ENCODE assay signal across 8 cellular contexts in genomic region chr11:61817471-61818202, GRCh38. TPM values are rescaled to one million over a fixed set of nuclear protein-coding genes. Genes with fewer than 3 reads are reported as not detected.
DNase-seq lines count a peak whose midpoint lies in the region; ATAC-seq and TF ChIP-seq lines count a peak whose summit lies in the region.

No MANE protein-coding gene starts in this region.

- H3K4me1 Mint-ChIP-seq in activated CD4-positive, alpha-beta T cell treated with anti-CD3 and anti-CD28 coated beads, Interleukin-2, amount 10 ng/mL, durations not matched to agents 7 days and 5 days, result peaks cover 17% of the 10 kb centered on the region
- H3K4me1 Mint-ChIP-seq in activated T-helper 2 cell treated with anti-CD3 and anti-CD28 coated beads, Interferon-gamma antibody, Interleukin-2, Interleukin-4, amounts not matched to agents 10 μg/mL and 5 μg/mL and 100 μg/mL, durations not matched to agents 14 hours and 24 hours and 36 hours (ENCODE audit: low read depth), result peaks cover 19% of the 10 kb centered on the region
- peaks cover 13 to 22% of the 10 kb centered on the region in 2 donors for H3K4me1 Mint-ChIP-seq in immature natural killer cell

- ATAC-seq in GM19328 (IDR thresholded peaks at IDR 0.05; ENCODE audit: unreplicated experiment), result no peak
- ATAC-seq in GM21786 (IDR thresholded peaks at IDR 0.05; ENCODE audit: unreplicated experiment), result no peak

- H3K27ac ChIP-seq in thyroid gland, result peak overlapping the region in 2 of 3 donors; percentile 11 to 97

- peaks cover 20% of the 10 kb centered on the region for H3K36me3 Mint-ChIP-seq in activated CD4-positive, alpha-beta T cell treated with anti-CD3 and anti-CD28 coated beads, Interleukin-2, amount 10 ng/mL, durations not matched to agents 7 days and 5 days (ENCODE audit: low read depth)
- H3K36me3 Mint-ChIP-seq in activated T-helper 2 cell treated with anti-CD3 and anti-CD28 coated beads, Interferon-gamma antibody, Interleukin-2, Interleukin-4, amounts not matched to agents 10 μg/mL and 5 μg/mL and 100 μg/mL, durations not matched to agents 14 hours and 24 hours and 36 hours (ENCODE audit: low read depth), result peaks cover 32% of the 10 kb centered on the region
- no peaks in the 10 kb centered on the region for H3K36me3 Mint-ChIP-seq in immature natural killer cell

- peak overlapping the region in 1 of 3 donors; percentile 59 for H3K4me3 ChIP-seq in thyroid gland (replicated peaks in 1 of 3)

- H3K4me1 ChIP-seq in thyroid gland, result peaks cover 6 to 15% of the 10 kb centered on the region in 2 donors

- WGBS in thyroid gland, 2 donors, result 77% methylated on average over 6 of the region's 6 CpGs

- DNase-seq in activated CD4-positive, alpha-beta T cell treated with anti-CD3 and anti-CD28 coated beads, Interleukin-2, amount 10 ng/mL, durations not matched to agents 7 days and 5 days, result no peak
- no peak for DNase-seq in activated CD4-positive, alpha-beta T cell treated with anti-CD3 and anti-CD28 coated beads for 1 hour
- no peak for DNase-seq in activated T-helper 2 cell treated with anti-CD3 and anti-CD28 coated beads, Interferon-gamma antibody, Interleukin-2, Interleukin-4, amounts not matched to agents 10 μg/mL and 5 μg/mL and 100 μg/mL, durations not matched to agents 14 hours and 24 hours and 36 hours (ENCODE audit: low spot score)
- DNase-seq in immature natural killer cell, result no peak
- DNase-seq in thyroid gland, result no peak
- DNase-seq in posterior vena cava (ENCODE audit: low spot score), result no peak

- no peaks in the 10 kb centered on the region for H3K9me3 ChIP-seq in thyroid gland

- H3K27me3 Mint-ChIP-seq in activated CD4-positive, alpha-beta T cell treated with anti-CD3 and anti-CD28 coated beads, Interleukin-2, amount 10 ng/mL, durations not matched to agents 7 days and 5 days, result peaks cover 22% of the 10 kb centered on the region
- no peaks in the 10 kb centered on the region for H3K27me3 Mint-ChIP-seq in activated T-helper 2 cell treated with anti-CD3 and anti-CD28 coated beads, Interferon-gamma antibody, Interleukin-2, Interleukin-4, amounts not matched to agents 10 μg/mL and 5 μg/mL and 100 μg/mL, durations not matched to agents 14 hours and 24 hours and 36 hours (ENCODE audit: low read depth)
- peaks cover 2 to 4% (median 4%) of the 10 kb centered on the region in 3 donors for H3K27me3 Mint-ChIP-seq in immature natural killer cell (ENCODE audit: low read depth in 3 of 3)

- H3K9me3 Mint-ChIP-seq in activated CD4-positive, alpha-beta T cell treated with anti-CD3 and anti-CD28 coated beads, Interleukin-2, amount 10 ng/mL, durations not matched to agents 7 days and 5 days, result no peaks in the 10 kb centered on the region
- no peaks in the 10 kb centered on the region for H3K9me3 Mint-ChIP-seq in activated T-helper 2 cell treated with anti-CD3 and anti-CD28 coated beads, Interferon-gamma antibody, Interleukin-2, Interleukin-4, amounts not matched to agents 10 μg/mL and 5 μg/mL and 100 μg/mL, durations not matched to agents 14 hours and 24 hours and 36 hours
- no peaks in the 10 kb centered on the region for H3K9me3 Mint-ChIP-seq in immature natural killer cell

- POLR2A ChIA-PET in activated CD4-positive, alpha-beta T cell treated with anti-CD3 and anti-CD28 coated beads, Interleukin-2, amount 10 ng/mL, durations not matched to agents 7 days and 5 days (lab: Charles Lee), result no interaction called here

- CTCF ChIA-PET in activated CD4-positive, alpha-beta T cell treated with anti-CD3 and anti-CD28 coated beads, Interleukin-2, amount 10 ng/mL, durations not matched to agents 7 days and 5 days (lab: Charles Lee), result interaction anchor here (0.5 to 6.7 kb wide), 9 partner anchors 10 to 53 kb away, joined by 3 to 57 read pairs (median 3); partner anchors contain the start of genes FADS2, FEN1 and TMEM258

- TF ChIP-seq CTCF in thyroid gland (IDR thresholded peaks at IDR 0.05), result no peak

- peak overlapping the region; percentile 93 for H3K4me3 Mint-ChIP-seq in activated CD4-positive, alpha-beta T cell treated with anti-CD3 and anti-CD28 coated beads, Interleukin-2, amount 10 ng/mL, durations not matched to agents 7 days and 5 days
- peak overlapping the region; percentile 99 for H3K4me3 Mint-ChIP-seq in activated T-helper 2 cell treated with anti-CD3 and anti-CD28 coated beads, Interferon-gamma antibody, Interleukin-2, Interleukin-4, amounts not matched to agents 10 μg/mL and 5 μg/mL and 100 μg/mL, durations not matched to agents 14 hours and 24 hours and 36 hours (ENCODE audit: low read depth)
- peak overlapping the region; percentile 79 to 95 (median 84) for H3K4me3 Mint-ChIP-seq in immature natural killer cell

- H3K27me3 ChIP-seq in thyroid gland, result no peaks in the 10 kb centered on the region

- H3K27ac Mint-ChIP-seq in activated CD4-positive, alpha-beta T cell treated with anti-CD3 and anti-CD28 coated beads, Interleukin-2, amount 10 ng/mL, durations not matched to agents 7 days and 5 days, result peak overlapping the region; percentile 62
- peak overlapping the region; percentile 12 for H3K27ac Mint-ChIP-seq in activated T-helper 2 cell treated with anti-CD3 and anti-CD28 coated beads, Interferon-gamma antibody, Interleukin-2, Interleukin-4, amounts not matched to agents 10 μg/mL and 5 μg/mL and 100 μg/mL, durations not matched to agents 14 hours and 24 hours and 36 hours
- H3K27ac Mint-ChIP-seq in immature natural killer cell, result peak overlapping the region in 5 of 6 donors; percentile 37 to 71 (median 65)

- no peak for TF ChIP-seq POLR2A in thyroid gland (IDR thresholded peaks at IDR 0.05)

- intact Hi-C loops in activated T-helper 2 cell treated with anti-CD3 and anti-CD28 coated beads, Interferon-gamma antibody, Interleukin-2, Interleukin-4, amounts not matched to agents 10 μg/mL and 5 μg/mL and 100 μg/mL, durations not matched to agents 14 hours and 24 hours and 36 hours (cut with micrococcal nuclease), result loop anchor here (2.0 kb wide), 1 partner anchor 831 kb away; no protein-coding TSS in a partner anchor
- intact Hi-C loops in thyroid gland (cut with DNase I), result no loop called here
- intact Hi-C loops in posterior vena cava (cut with DNase I), result no loop called here

- H3K36me3 ChIP-seq in thyroid gland, result no peaks in the 10 kb centered on the region

RNA-seq across cellular contexts. Expression of gene FADS1, which starts 0.8 kb away (rescaled TPM):
- 10 to 100 TPM; 25.7 to 27.1 TPM for total RNA-seq in activated CD4-positive, alpha-beta T cell treated with anti-CD3 and anti-CD28 coated beads, Interleukin-2, amount 10 ng/mL, durations not matched to agents 7 days and 5 days
- total RNA-seq in activated T-helper 2 cell treated with anti-CD3 and anti-CD28 coated beads, Interferon-gamma antibody, Interleukin-2, Interleukin-4, amounts not matched to agents 10 μg/mL and 5 μg/mL and 100 μg/mL, durations not matched to agents 14 hours and 24 hours and 36 hours, result 114 and 116 TPM in 2 replicates
- polyA plus RNA-seq in immature natural killer cell, result 10 to 100 TPM; 11.5 to 18.7 (median 17.7) TPM
- total RNA-seq in thyroid gland (10 to 100 TPM in 3 of 4 donors, 1 to 10 TPM in 1; 6.8 to 17.3 (median 13.9) TPM), posterior vena cava (10 to 100 TPM; 28.8 to 29.8 TPM)

RNA-seq across cellular contexts. Expression of gene FADS2, which starts 10.5 kb away (rescaled TPM):
- total RNA-seq in activated CD4-positive, alpha-beta T cell treated with anti-CD3 and anti-CD28 coated beads, Interleukin-2, amount 10 ng/mL, durations not matched to agents 7 days and 5 days, result 100 to 1,000 TPM; 128 to 135 TPM
- total RNA-seq in activated T-helper 2 cell treated with anti-CD3 and anti-CD28 coated beads, Interferon-gamma antibody, Interleukin-2, Interleukin-4, amounts not matched to agents 10 μg/mL and 5 μg/mL and 100 μg/mL, durations not matched to agents 14 hours and 24 hours and 36 hours, result 366 and 381 TPM in 2 replicates
- polyA plus RNA-seq in immature natural killer cell, result 10 to 100 TPM; 21.9 to 28.7 (median 22.0) TPM
- total RNA-seq in thyroid gland (1 to 10 TPM; 2.8 to 9.3 (median 7.0) TPM), posterior vena cava (100 to 1,000 TPM in 1 of 2 donors, 10 to 100 TPM in 1; 60.3 to 123 TPM)

RNA-seq across cellular contexts. Expression of gene FEN1, which starts 24.9 kb away (rescaled TPM):
- 100 to 1,000 TPM in 1 of 2 experiments, 10 to 100 TPM in 1; 98.6 to 118 TPM for total RNA-seq in activated CD4-positive, alpha-beta T cell treated with anti-CD3 and anti-CD28 coated beads, Interleukin-2, amount 10 ng/mL, durations not matched to agents 7 days and 5 days
- total RNA-seq in activated T-helper 2 cell treated with anti-CD3 and anti-CD28 coated beads, Interferon-gamma antibody, Interleukin-2, Interleukin-4, amounts not matched to agents 10 μg/mL and 5 μg/mL and 100 μg/mL, durations not matched to agents 14 hours and 24 hours and 36 hours, result 130 and 131 TPM in 2 replicates
- 10 to 100 TPM; 20.3 to 31.3 (median 24.6) TPM for polyA plus RNA-seq in immature natural killer cell
- total RNA-seq in thyroid gland (1 to 10 TPM; 4.1 to 6.3 (median 5.2) TPM), posterior vena cava (1 to 10 TPM; 4.6 to 6.0 TPM)

RNA-seq across cellular contexts. Expression of gene TMEM258, which starts 25.2 kb away (rescaled TPM):
- total RNA-seq in activated CD4-positive, alpha-beta T cell treated with anti-CD3 and anti-CD28 coated beads, Interleukin-2, amount 10 ng/mL, durations not matched to agents 7 days and 5 days, result 100 to 1,000 TPM; 154 to 160 TPM
- total RNA-seq in activated T-helper 2 cell treated with anti-CD3 and anti-CD28 coated beads, Interferon-gamma antibody, Interleukin-2, Interleukin-4, amounts not matched to agents 10 μg/mL and 5 μg/mL and 100 μg/mL, durations not matched to agents 14 hours and 24 hours and 36 hours, result 187 and 192 TPM in 2 replicates
- polyA plus RNA-seq in immature natural killer cell, result 100 to 1,000 TPM; 160 to 274 (median 225) TPM
- total RNA-seq in thyroid gland, result 10 to 100 TPM; 28.0 to 57.9 (median 48.1) TPM
- 10 to 100 TPM; 78.2 to 84.7 TPM for total RNA-seq in posterior vena cava

Comparison
In these comparisons a context has a peak if more than half of its experiments do, and no peak if none do; other contexts are left out.
1. H3K27ac Mint-ChIP-seq: peak in every context shown above with its lines; median percentile 65 in immature natural killer cell; 62 in activated CD4-positive, alpha-beta T cell treated with anti-CD3 and anti-CD28 coated beads, Interleukin-2, amount 10 ng/mL, durations not matched to agents 7 days and 5 days; 12 in activated T-helper 2 cell treated with anti-CD3 and anti-CD28 coated beads, Interferon-gamma antibody, Interleukin-2, Interleukin-4, amounts not matched to agents 10 μg/mL and 5 μg/mL and 100 μg/mL, durations not matched to agents 14 hours and 24 hours and 36 hours.
2. RNA of gene FADS2, which starts 10.5 kb away (total RNA-seq): 366 to 381 TPM in activated T-helper 2 cell treated with anti-CD3 and anti-CD28 coated beads, Interferon-gamma antibody, Interleukin-2, Interleukin-4, amounts not matched to agents 10 μg/mL and 5 μg/mL and 100 μg/mL, durations not matched to agents 14 hours and 24 hours and 36 hours, 128 to 135 TPM in activated CD4-positive, alpha-beta T cell treated with anti-CD3 and anti-CD28 coated beads, Interleukin-2, amount 10 ng/mL, durations not matched to agents 7 days and 5 days and 60.3 to 123 TPM in posterior vena cava; 2.8 to 9.3 TPM in thyroid gland; every median in the first group is over 4 times any median in the second.
3. RNA of gene FEN1, which starts 24.9 kb away (total RNA-seq): 130 to 131 TPM in activated T-helper 2 cell treated with anti-CD3 and anti-CD28 coated beads, Interferon-gamma antibody, Interleukin-2, Interleukin-4, amounts not matched to agents 10 μg/mL and 5 μg/mL and 100 μg/mL, durations not matched to agents 14 hours and 24 hours and 36 hours and 98.6 to 118 TPM in activated CD4-positive, alpha-beta T cell treated with anti-CD3 and anti-CD28 coated beads, Interleukin-2, amount 10 ng/mL, durations not matched to agents 7 days and 5 days; 4.1 to 6.3 TPM in thyroid gland and 4.6 to 6.0 TPM in posterior vena cava; every median in the first group is over 10 times any median in the second.
4. Peak in every context shown above with its lines, with median percentiles within 50 percentile points of each other: H3K4me3 Mint-ChIP-seq.